In genomic region chr3:45507820-45508317, GRCh38 we compare ENCODE assay signal across 8 cellular contexts.
DNase-seq lines count a peak whose midpoint lies in the region; ATAC-seq and TF ChIP-seq lines count a peak whose summit lies in the region.
"Had no signal": no experiment of that assay in that cellular context is flagged by ENCODE, and none has a peak within 500 bp of the region (broad histone marks: within the 10 kb centered on the region; RNA-seq: fewer than 3 reads in every experiment).

No MANE protein-coding gene starts in this region.

- H3K36me3 ChIP-seq in SK-N-MC (ENCODE audit: insufficient read depth, low read length) (no peaks in the 10 kb centered on the region), gastrocnemius medialis (no peaks in the 10 kb centered on the region)

- H3K9me3 ChIP-seq in SK-N-MC (ENCODE audit: low read depth, low read length) (no peaks in the 10 kb centered on the region), gastrocnemius medialis (no peaks in the 10 kb centered on the region)

- no peak for TF ChIP-seq POLR2A in gastrocnemius medialis (IDR thresholded peaks at IDR 0.05)

- no peaks in the 10 kb centered on the region for H3K4me1 ChIP-seq in gastrocnemius medialis

- ATAC-seq in gastrocnemius medialis = peak in 1 of 2 donors; percentile 34

- DNase-seq in HCEC 1CT = peak; percentile 63
- peak; percentile 86 for DNase-seq in SK-N-MC (ENCODE audit: low read depth, low spot score)
- DNase-seq in foreskin melanocyte = peak; percentile 21
- peak in 1 of 2 donors; percentile 30 for DNase-seq in gastrocnemius medialis
- DNase-seq in mucosa of gallbladder (ENCODE audit: low spot score) = no peak
- DNase-seq in effector CD4-positive, alpha-beta T cell = no peak
- DNase-seq in NCI-H774 (lab: John Stamatoyannopoulos, UW) = no peak
- DNase-seq: SIG-M5 had no signal

- intact Hi-C loops in gastrocnemius medialis (cut with DNase I; ENCODE audit: low total_unique reads) = no loop called here

- peak overlapping the region; percentile 65 for H3K4me3 ChIP-seq in SK-N-MC
- no peak overlapping the region for H3K4me3 ChIP-seq in gastrocnemius medialis

- no peaks in the 10 kb centered on the region for H3K27me3 ChIP-seq in gastrocnemius medialis

- peak overlapping the region; percentile 49 for H3K9ac ChIP-seq in SK-N-MC (ENCODE audit: insufficient read length)

- TF ChIP-seq CTCF in gastrocnemius medialis (IDR thresholded peaks at IDR 0.05 in 4 of 5, conservative IDR thresholded peaks at IDR 0.05 in 1 of 5) = peak in 4 of 5 experiments; percentile 3 to 46 (median 20)

- H3K27ac ChIP-seq in SK-N-MC (peak overlapping the region; percentile 94), gastrocnemius medialis (peak overlapping the region in 2 of 4 donors; percentile 8 to 13)

- in situ Hi-C loops in gastrocnemius medialis (cut with MboI; ENCODE audit: low sequenced_read_pairs in 4 of 4) = loop anchor here in 1 of 4 donors (5.0 to 25.0 kb wide), 2 partner anchors 154 to 471 kb away; partner anchors contain the start of gene CLEC3B

Comparison
In these comparisons a context has a peak if more than half of its experiments do, and no peak if none do; other contexts are left out.
1. DNase-seq: peak in HCEC 1CT (single experiment), SK-N-MC (single experiment) and foreskin melanocyte (single experiment); none in mucosa of gallbladder (single experiment), effector CD4-positive, alpha-beta T cell (single experiment) and NCI-H774 (single experiment).